In genomic region chr15:59645812-59646211, GRCh38 we compare ENCODE assay signal across 1 cellular context. TPM values are rescaled to one million over a fixed set of nuclear protein-coding genes. Genes with fewer than 3 reads are reported as not detected.
"Had no signal": no experiment of that assay in that cellular context is flagged by ENCODE, and none has a peak within 500 bp of the region (broad histone marks: within the 10 kb centered on the region; RNA-seq: fewer than 3 reads in every experiment).

No MANE protein-coding gene starts in this region.

RNA-seq across cellular contexts. Expression of gene GCNT3, which starts 34.2 kb away (rescaled TPM):
- total RNA-seq: MCF 10A had no signal
